8 cellular contexts compared by ENCODE assay signal in genomic region chr3:72665701-72666443, GRCh38.
DNase-seq lines count a peak whose midpoint lies in the region; ATAC-seq, FAIRE-seq and TF ChIP-seq lines count a peak whose summit lies in the region.

No MANE protein-coding gene starts in this region.

- ATAC-seq in DND-41 (ENCODE audit: insufficient read depth, low read depth): no peak
- ATAC-seq in activated CD8-positive, alpha-beta T cell treated with anti-CD3 and anti-CD28 coated beads, Interleukin-2, amount 10 ng/mL, durations not matched to agents 7 days and 5 days: peak; percentile 53

- DNase-seq in DND-41 (peak; percentile 28), MM.1S (peak; percentile 39), epithelial cell of proximal tubule (ENCODE audit: low read depth) (no peak), prostate gland (ENCODE audit: low spot score) (peak; percentile 33), NCI-H2029 (lab: John Stamatoyannopoulos, UW) (no peak), GDM1 (lab: John Stamatoyannopoulos, UW) (no peak), HTR-8/SVneo (ENCODE audit: insufficient read length, low spot score) (no peak)
- peak; percentile 67 for DNase-seq in activated CD8-positive, alpha-beta T cell treated with anti-CD3 and anti-CD28 coated beads, Interleukin-2, amount 10 ng/mL, durations not matched to agents 7 days and 5 days

- no peaks in the 10 kb centered on the region for H3F3A ChIP-seq in MM.1S (ENCODE audit: insufficient read depth, low read length)

- H3K9ac ChIP-seq in DND-41 (ENCODE audit: low read depth, low read length) (no peak overlapping the region), MM.1S (ENCODE audit: low read length) (no peak overlapping the region)

- H3K36me3 Mint-ChIP-seq in activated CD8-positive, alpha-beta T cell treated with anti-CD3 and anti-CD28 coated beads, Interleukin-2, amount 10 ng/mL, durations not matched to agents 7 days and 5 days (ENCODE audit: low read depth): no peaks in the 10 kb centered on the region

- H3K4me2 ChIP-seq in DND-41 (ENCODE audit: insufficient read depth, low read length): no peak overlapping the region
- H3K4me2 ChIP-seq in MM.1S (ENCODE audit: low read depth, low read length): no peak overlapping the region

- no peak overlapping the region for H3K4me3 Mint-ChIP-seq in activated CD8-positive, alpha-beta T cell treated with anti-CD3 and anti-CD28 coated beads, Interleukin-2, amount 10 ng/mL, durations not matched to agents 7 days and 5 days

- H3K79me2 ChIP-seq in DND-41 (ENCODE audit: insufficient read depth, low read length) (no peaks in the 10 kb centered on the region), MM.1S (ENCODE audit: low read length) (no peaks in the 10 kb centered on the region)

- H4K20me1 ChIP-seq in DND-41 (ENCODE audit: insufficient read depth, low read length) (no peaks in the 10 kb centered on the region), MM.1S (ENCODE audit: insufficient read depth, low read length) (no peaks in the 10 kb centered on the region)

- H3K4me3 ChIP-seq in DND-41 (ENCODE audit: low read depth in 1 of 2, low read length in 2 of 2) (no peak overlapping the region), MM.1S (ENCODE audit: low read length) (no peak overlapping the region), epithelial cell of proximal tubule (ENCODE audit: low read depth, low read length) (no peak overlapping the region), prostate gland (no peak overlapping the region)

- intact Hi-C loops in prostate gland (cut with DNase I): loop anchor here (10.0 kb wide), 2 partner anchors 149 to 181 kb away; no protein-coding TSS in a partner anchor

- H3K27me3 ChIP-seq in DND-41 (ENCODE audit: insufficient read depth, low read length, poor library complexity) (no peaks in the 10 kb centered on the region), MM.1S (replicated peaks; ENCODE audit: insufficient read depth, low read length) (no peaks in the 10 kb centered on the region), prostate gland (replicated peaks; ENCODE audit: insufficient read depth) (no peaks in the 10 kb centered on the region)

- no peak overlapping the region for H2AFZ ChIP-seq in DND-41 (ENCODE audit: low read depth, low read length)
- no peak overlapping the region for H2AFZ ChIP-seq in MM.1S (ENCODE audit: low read length)

- no peaks in the 10 kb centered on the region for H3K9me2 ChIP-seq in MM.1S (replicated peaks; ENCODE audit: insufficient read depth, low read length)

- TF ChIP-seq CTCF in DND-41 (IDR thresholded peaks at IDR 0.05; ENCODE audit: borderline replicate concordance, extremely low read depth, low read length, poor library complexity, severe bottlenecking) (peak; percentile 57), MM.1S (IDR thresholded peaks at IDR 0.05; ENCODE audit: low read length) (peak; percentile 59), epithelial cell of proximal tubule (conservative IDR thresholded peaks at IDR 0.05; ENCODE audit: low read depth, low read length) (peak; percentile 74), prostate gland (IDR thresholded peaks at IDR 0.05) (peak in 3 of 4 experiments; percentile 48 to 54 (median 50))

- H3K27ac ChIP-seq in DND-41 (ENCODE audit: low read length): no peak overlapping the region
- H3K27ac ChIP-seq in MM.1S (ENCODE audit: low read length): no peak overlapping the region
- H3K27ac ChIP-seq in prostate gland: no peak overlapping the region

- no peak overlapping the region for H3K27ac Mint-ChIP-seq in activated CD8-positive, alpha-beta T cell treated with anti-CD3 and anti-CD28 coated beads, Interleukin-2, amount 10 ng/mL, durations not matched to agents 7 days and 5 days

- CTCF ChIA-PET in activated CD8-positive, alpha-beta T cell treated with anti-CD3 and anti-CD28 coated beads, Interleukin-2, amount 10 ng/mL, durations not matched to agents 7 days and 5 days (lab: Charles Lee): interaction anchor here (0.7 to 5.8 kb wide), 42 partner anchors 8 to 791 kb away, joined by 3 to 189 read pairs (median 4); no protein-coding TSS in a partner anchor

- H3K4me1 ChIP-seq in DND-41 (ENCODE audit: insufficient read depth, low read length) (no peaks in the 10 kb centered on the region), MM.1S (ENCODE audit: low read length) (no peaks in the 10 kb centered on the region), prostate gland (replicated peaks) (no peaks in the 10 kb centered on the region)

- WGBS in prostate gland: 56% methylated on average over 13 of the region's 13 CpGs

- H3K9me3 ChIP-seq in DND-41 (ENCODE audit: insufficient read depth, low read length, severe bottlenecking) (no peaks in the 10 kb centered on the region), MM.1S (replicated peaks; ENCODE audit: insufficient read depth, low read length) (no peaks in the 10 kb centered on the region), prostate gland (no peaks in the 10 kb centered on the region)

- no peak for TF ChIP-seq POLR2A in prostate gland (IDR thresholded peaks at IDR 0.05)

- H3K36me3 ChIP-seq in DND-41 (ENCODE audit: insufficient read depth, low read length) (no peaks in the 10 kb centered on the region), MM.1S (replicated peaks; ENCODE audit: insufficient read depth, low read length) (no peaks in the 10 kb centered on the region), prostate gland (no peaks in the 10 kb centered on the region)

- no peaks in the 10 kb centered on the region for H3K27me3 Mint-ChIP-seq in activated CD8-positive, alpha-beta T cell treated with anti-CD3 and anti-CD28 coated beads, Interleukin-2, amount 10 ng/mL, durations not matched to agents 7 days and 5 days (ENCODE audit: low read depth)

- FAIRE-seq in HTR-8/SVneo (lab: Jason Lieb, UNC): no peak

- no peaks in the 10 kb centered on the region for H3K4me1 Mint-ChIP-seq in activated CD8-positive, alpha-beta T cell treated with anti-CD3 and anti-CD28 coated beads, Interleukin-2, amount 10 ng/mL, durations not matched to agents 7 days and 5 days (ENCODE audit: low read depth)

- POLR2A ChIA-PET in activated CD8-positive, alpha-beta T cell treated with anti-CD3 and anti-CD28 coated beads, Interleukin-2, amount 10 ng/mL, durations not matched to agents 7 days and 5 days (lab: Charles Lee): interaction anchor here (0.7 kb wide), 2 partner anchors 22 to 151 kb away, joined by 3 to 4 read pairs; no protein-coding TSS in a partner anchor

- H3K9me3 Mint-ChIP-seq in activated CD8-positive, alpha-beta T cell treated with anti-CD3 and anti-CD28 coated beads, Interleukin-2, amount 10 ng/mL, durations not matched to agents 7 days and 5 days (ENCODE audit: insufficient read depth): no peaks in the 10 kb centered on the region

Comparison
In these comparisons a context has a peak if more than half of its experiments do, and no peak if none do; other contexts are left out.
1. DNase-seq: peak in DND-41 (single experiment), MM.1S (single experiment), activated CD8-positive, alpha-beta T cell treated with anti-CD3 and anti-CD28 coated beads, Interleukin-2, amount 10 ng/mL, durations not matched to agents 7 days and 5 days (single experiment) and prostate gland (single experiment); none in epithelial cell of proximal tubule (single experiment), NCI-H2029 (single experiment), GDM1 (single experiment) and HTR-8/SVneo (single experiment).
2. Peak in every context shown above with its lines, with median percentiles within 50 percentile points of each other: CTCF ChIP-seq.